1 cellular context compared by ENCODE assay signal in the genomic region with DNA sequence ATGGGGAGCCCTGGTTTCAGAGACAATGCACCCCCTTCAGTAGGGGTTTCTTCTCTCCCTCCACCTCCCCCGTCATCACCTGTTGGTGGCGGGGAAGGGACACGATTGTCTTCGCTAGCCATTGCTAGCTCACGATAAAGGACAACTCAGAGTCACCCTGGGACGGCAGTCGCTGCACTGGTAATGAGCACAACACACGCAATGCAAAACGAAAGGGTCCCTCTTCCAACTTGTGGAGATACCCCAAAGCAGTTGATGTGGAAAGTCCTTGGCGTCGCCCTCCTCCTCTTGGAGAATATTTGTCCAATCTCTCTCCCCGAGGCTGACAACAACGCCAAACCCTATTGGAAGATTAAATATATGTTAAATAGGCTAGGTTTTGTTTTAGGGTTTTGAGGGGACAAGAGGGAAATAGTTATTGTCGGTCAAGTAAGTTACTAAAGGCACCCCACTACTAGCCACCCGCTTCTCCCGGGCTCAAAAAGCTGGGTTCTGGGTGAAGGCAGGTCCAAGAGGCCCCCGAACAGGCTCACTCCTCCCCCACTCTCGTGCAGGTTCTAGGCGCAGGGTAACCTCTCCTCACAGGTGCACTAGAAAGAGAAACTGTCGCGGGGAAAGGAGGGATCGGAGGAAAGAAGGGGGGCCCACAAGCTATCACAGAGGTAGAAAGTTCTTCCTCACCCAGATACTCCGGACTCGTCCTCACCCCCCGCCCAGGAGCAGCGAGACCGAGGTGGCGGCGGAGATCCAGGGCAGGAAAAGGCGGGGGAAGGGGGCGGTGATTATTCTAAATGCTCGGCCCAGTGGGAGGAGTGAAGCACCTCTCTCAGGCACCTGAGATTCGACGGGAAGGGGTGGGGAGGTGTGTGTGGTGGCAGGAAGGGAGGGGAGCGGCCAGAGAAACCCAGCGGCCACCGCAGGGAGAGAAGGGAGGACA.
A peak's percentile ranks its signal among the peaks of the same experiment; 100 is the strongest.
TF ChIP-seq lines count a peak whose summit lies in the region.

A gene with protein sequence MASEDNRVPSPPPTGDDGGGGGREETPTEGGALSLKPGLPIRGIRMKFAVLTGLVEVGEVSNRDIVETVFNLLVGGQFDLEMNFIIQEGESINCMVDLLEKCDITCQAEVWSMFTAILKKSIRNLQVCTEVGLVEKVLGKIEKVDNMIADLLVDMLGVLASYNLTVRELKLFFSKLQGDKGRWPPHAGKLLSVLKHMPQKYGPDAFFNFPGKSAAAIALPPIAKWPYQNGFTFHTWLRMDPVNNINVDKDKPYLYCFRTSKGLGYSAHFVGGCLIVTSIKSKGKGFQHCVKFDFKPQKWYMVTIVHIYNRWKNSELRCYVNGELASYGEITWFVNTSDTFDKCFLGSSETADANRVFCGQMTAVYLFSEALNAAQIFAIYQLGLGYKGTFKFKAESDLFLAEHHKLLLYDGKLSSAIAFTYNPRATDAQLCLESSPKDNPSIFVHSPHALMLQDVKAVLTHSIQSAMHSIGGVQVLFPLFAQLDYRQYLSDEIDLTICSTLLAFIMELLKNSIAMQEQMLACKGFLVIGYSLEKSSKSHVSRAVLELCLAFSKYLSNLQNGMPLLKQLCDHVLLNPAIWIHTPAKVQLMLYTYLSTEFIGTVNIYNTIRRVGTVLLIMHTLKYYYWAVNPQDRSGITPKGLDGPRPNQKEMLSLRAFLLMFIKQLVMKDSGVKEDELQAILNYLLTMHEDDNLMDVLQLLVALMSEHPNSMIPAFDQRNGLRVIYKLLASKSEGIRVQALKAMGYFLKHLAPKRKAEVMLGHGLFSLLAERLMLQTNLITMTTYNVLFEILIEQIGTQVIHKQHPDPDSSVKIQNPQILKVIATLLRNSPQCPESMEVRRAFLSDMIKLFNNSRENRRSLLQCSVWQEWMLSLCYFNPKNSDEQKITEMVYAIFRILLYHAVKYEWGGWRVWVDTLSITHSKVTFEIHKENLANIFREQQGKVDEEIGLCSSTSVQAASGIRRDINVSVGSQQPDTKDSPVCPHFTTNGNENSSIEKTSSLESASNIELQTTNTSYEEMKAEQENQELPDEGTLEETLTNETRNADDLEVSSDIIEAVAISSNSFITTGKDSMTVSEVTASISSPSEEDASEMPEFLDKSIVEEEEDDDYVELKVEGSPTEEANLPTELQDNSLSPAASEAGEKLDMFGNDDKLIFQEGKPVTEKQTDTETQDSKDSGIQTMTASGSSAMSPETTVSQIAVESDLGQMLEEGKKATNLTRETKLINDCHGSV (N-terminal part only) (minus strand): TSS at position 764 of the 937 bp plus-strand sequence. CDS start 642 bp downstream, at position 122.

TF ChIP-seq in HepG2, 621 proteins besides CTCF, POLR2A, EP300 and RAD21 (continued from another document and continues in another):
- TF ChIP-seq, protein P1, sequence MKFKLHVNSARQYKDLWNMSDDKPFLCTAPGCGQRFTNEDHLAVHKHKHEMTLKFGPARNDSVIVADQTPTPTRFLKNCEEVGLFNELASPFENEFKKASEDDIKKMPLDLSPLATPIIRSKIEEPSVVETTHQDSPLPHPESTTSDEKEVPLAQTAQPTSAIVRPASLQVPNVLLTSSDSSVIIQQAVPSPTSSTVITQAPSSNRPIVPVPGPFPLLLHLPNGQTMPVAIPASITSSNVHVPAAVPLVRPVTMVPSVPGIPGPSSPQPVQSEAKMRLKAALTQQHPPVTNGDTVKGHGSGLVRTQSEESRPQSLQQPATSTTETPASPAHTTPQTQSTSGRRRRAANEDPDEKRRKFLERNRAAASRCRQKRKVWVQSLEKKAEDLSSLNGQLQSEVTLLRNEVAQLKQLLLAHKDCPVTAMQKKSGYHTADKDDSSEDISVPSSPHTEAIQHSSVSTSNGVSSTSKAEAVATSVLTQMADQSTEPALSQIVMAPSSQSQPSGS (CRISPR knock-in tag; IDR thresholded peaks at IDR 0.05), result 0 out of 2 replicates have a peak, but pooled peaks have one; percentile 8
- TF ChIP-seq CHCHD3 (CRISPR knock-in tag; IDR thresholded peaks at IDR 0.05) (no peak), RARG (CRISPR knock-in tag; IDR thresholded peaks at IDR 0.05; ENCODE audit: low read depth) (no peak), TMF1 (CRISPR knock-in tag; IDR thresholded peaks at IDR 0.05; ENCODE audit: low read depth) (no peak), ZMAT3 (CRISPR knock-in tag; conservative IDR thresholded peaks at IDR 0.05) (no peak), ZNF205 (CRISPR knock-in tag; IDR thresholded peaks at IDR 0.05) (no peak), MED13 (CRISPR knock-in tag; IDR thresholded peaks at IDR 0.05) (no peak), PRPF4 (IDR thresholded peaks at IDR 0.05; ENCODE audit: low read depth, low read length, poor library complexity, severe bottlenecking) (no peak), KMT2B (CRISPR knock-in tag; IDR thresholded peaks at IDR 0.05) (peak; percentile 14), ZNF496 (CRISPR knock-in tag; IDR thresholded peaks at IDR 0.05; ENCODE audit: insufficient replicate concordance) (no peak), REXO4 (CRISPR knock-in tag; IDR thresholded peaks at IDR 0.05; ENCODE audit: borderline replicate concordance) (no peak), ZNF234 (CRISPR knock-in tag; conservative IDR thresholded peaks at IDR 0.05) (no peak), ZNF619 (CRISPR knock-in tag; IDR thresholded peaks at IDR 0.05) (no peak), RXRB (CRISPR knock-in tag; IDR thresholded peaks at IDR 0.05; ENCODE audit: borderline replicate concordance) (no peak)
- TF ChIP-seq, protein P2, sequence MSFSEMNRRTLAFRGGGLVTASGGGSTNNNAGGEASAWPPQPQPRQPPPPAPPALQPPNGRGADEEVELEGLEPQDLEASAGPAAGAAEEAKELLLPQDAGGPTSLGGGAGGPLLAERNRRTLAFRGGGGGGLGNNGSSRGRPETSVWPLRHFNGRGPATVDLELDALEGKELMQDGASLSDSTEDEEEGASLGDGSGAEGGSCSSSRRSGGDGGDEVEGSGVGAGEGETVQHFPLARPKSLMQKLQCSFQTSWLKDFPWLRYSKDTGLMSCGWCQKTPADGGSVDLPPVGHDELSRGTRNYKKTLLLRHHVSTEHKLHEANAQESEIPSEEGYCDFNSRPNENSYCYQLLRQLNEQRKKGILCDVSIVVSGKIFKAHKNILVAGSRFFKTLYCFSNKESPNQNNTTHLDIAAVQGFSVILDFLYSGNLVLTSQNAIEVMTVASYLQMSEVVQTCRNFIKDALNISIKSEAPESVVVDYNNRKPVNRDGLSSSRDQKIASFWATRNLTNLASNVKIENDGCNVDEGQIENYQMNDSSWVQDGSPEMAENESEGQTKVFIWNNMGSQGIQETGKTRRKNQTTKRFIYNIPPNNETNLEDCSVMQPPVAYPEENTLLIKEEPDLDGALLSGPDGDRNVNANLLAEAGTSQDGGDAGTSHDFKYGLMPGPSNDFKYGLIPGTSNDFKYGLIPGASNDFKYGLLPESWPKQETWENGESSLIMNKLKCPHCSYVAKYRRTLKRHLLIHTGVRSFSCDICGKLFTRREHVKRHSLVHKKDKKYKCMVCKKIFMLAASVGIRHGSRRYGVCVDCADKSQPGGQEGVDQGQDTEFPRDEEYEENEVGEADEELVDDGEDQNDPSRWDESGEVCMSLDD (CRISPR knock-in tag; IDR thresholded peaks at IDR 0.05; ENCODE audit: borderline replicate concordance), result peak; percentile 45; the same call in 1 of the 2 replicates
- TF ChIP-seq, protein P3, sequence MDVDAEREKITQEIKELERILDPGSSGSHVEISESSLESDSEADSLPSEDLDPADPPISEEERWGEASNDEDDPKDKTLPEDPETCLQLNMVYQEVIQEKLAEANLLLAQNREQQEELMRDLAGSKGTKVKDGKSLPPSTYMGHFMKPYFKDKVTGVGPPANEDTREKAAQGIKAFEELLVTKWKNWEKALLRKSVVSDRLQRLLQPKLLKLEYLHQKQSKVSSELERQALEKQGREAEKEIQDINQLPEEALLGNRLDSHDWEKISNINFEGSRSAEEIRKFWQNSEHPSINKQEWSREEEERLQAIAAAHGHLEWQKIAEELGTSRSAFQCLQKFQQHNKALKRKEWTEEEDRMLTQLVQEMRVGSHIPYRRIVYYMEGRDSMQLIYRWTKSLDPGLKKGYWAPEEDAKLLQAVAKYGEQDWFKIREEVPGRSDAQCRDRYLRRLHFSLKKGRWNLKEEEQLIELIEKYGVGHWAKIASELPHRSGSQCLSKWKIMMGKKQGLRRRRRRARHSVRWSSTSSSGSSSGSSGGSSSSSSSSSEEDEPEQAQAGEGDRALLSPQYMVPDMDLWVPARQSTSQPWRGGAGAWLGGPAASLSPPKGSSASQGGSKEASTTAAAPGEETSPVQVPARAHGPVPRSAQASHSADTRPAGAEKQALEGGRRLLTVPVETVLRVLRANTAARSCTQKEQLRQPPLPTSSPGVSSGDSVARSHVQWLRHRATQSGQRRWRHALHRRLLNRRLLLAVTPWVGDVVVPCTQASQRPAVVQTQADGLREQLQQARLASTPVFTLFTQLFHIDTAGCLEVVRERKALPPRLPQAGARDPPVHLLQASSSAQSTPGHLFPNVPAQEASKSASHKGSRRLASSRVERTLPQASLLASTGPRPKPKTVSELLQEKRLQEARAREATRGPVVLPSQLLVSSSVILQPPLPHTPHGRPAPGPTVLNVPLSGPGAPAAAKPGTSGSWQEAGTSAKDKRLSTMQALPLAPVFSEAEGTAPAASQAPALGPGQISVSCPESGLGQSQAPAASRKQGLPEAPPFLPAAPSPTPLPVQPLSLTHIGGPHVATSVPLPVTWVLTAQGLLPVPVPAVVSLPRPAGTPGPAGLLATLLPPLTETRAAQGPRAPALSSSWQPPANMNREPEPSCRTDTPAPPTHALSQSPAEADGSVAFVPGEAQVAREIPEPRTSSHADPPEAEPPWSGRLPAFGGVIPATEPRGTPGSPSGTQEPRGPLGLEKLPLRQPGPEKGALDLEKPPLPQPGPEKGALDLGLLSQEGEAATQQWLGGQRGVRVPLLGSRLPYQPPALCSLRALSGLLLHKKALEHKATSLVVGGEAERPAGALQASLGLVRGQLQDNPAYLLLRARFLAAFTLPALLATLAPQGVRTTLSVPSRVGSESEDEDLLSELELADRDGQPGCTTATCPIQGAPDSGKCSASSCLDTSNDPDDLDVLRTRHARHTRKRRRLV (CRISPR knock-in tag; IDR thresholded peaks at IDR 0.05), result no peak; the same call in 1 of the 2 replicates
- TF ChIP-seq, protein P4, sequence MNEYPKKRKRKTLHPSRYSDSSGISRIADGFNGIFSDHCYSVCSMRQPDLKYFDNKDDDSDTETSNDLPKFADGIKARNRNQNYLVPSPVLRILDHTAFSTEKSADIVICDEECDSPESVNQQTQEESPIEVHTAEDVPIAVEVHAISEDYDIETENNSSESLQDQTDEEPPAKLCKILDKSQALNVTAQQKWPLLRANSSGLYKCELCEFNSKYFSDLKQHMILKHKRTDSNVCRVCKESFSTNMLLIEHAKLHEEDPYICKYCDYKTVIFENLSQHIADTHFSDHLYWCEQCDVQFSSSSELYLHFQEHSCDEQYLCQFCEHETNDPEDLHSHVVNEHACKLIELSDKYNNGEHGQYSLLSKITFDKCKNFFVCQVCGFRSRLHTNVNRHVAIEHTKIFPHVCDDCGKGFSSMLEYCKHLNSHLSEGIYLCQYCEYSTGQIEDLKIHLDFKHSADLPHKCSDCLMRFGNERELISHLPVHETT (CRISPR knock-in tag; conservative IDR thresholded peaks at IDR 0.05), result no peak
- TF ChIP-seq, protein P5, sequence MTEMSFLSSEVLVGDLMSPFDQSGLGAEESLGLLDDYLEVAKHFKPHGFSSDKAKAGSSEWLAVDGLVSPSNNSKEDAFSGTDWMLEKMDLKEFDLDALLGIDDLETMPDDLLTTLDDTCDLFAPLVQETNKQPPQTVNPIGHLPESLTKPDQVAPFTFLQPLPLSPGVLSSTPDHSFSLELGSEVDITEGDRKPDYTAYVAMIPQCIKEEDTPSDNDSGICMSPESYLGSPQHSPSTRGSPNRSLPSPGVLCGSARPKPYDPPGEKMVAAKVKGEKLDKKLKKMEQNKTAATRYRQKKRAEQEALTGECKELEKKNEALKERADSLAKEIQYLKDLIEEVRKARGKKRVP (CRISPR knock-in tag; IDR thresholded peaks at IDR 0.05), result 0 out of 4 replicates have a peak, but pooled peaks of 1 of the 2 experiments have one; percentile 25
- TF ChIP-seq, protein P6, sequence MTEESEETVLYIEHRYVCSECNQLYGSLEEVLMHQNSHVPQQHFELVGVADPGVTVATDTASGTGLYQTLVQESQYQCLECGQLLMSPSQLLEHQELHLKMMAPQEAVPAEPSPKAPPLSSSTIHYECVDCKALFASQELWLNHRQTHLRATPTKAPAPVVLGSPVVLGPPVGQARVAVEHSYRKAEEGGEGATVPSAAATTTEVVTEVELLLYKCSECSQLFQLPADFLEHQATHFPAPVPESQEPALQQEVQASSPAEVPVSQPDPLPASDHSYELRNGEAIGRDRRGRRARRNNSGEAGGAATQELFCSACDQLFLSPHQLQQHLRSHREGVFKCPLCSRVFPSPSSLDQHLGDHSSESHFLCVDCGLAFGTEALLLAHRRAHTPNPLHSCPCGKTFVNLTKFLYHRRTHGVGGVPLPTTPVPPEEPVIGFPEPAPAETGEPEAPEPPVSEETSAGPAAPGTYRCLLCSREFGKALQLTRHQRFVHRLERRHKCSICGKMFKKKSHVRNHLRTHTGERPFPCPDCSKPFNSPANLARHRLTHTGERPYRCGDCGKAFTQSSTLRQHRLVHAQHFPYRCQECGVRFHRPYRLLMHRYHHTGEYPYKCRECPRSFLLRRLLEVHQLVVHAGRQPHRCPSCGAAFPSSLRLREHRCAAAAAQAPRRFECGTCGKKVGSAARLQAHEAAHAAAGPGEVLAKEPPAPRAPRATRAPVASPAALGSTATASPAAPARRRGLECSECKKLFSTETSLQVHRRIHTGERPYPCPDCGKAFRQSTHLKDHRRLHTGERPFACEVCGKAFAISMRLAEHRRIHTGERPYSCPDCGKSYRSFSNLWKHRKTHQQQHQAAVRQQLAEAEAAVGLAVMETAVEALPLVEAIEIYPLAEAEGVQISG (CRISPR knock-in tag; IDR thresholded peaks at IDR 0.05), result no peak
- TF ChIP-seq, protein P7, sequence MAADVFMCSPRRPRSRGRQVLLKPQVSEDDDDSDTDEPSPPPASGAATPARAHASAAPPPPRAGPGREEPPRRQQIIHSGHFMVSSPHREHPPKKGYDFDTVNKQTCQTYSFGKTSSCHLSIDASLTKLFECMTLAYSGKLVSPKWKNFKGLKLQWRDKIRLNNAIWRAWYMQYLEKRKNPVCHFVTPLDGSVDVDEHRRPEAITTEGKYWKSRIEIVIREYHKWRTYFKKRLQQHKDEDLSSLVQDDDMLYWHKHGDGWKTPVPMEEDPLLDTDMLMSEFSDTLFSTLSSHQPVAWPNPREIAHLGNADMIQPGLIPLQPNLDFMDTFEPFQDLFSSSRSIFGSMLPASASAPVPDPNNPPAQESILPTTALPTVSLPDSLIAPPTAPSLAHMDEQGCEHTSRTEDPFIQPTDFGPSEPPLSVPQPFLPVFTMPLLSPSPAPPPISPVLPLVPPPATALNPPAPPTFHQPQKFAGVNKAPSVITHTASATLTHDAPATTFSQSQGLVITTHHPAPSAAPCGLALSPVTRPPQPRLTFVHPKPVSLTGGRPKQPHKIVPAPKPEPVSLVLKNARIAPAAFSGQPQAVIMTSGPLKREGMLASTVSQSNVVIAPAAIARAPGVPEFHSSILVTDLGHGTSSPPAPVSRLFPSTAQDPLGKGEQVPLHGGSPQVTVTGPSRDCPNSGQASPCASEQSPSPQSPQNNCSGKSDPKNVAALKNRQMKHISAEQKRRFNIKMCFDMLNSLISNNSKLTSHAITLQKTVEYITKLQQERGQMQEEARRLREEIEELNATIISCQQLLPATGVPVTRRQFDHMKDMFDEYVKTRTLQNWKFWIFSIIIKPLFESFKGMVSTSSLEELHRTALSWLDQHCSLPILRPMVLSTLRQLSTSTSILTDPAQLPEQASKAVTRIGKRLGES (CRISPR knock-in tag; IDR thresholded peaks at IDR 0.05; ENCODE audit: borderline replicate concordance), result no peak
- TF ChIP-seq, protein P8, sequence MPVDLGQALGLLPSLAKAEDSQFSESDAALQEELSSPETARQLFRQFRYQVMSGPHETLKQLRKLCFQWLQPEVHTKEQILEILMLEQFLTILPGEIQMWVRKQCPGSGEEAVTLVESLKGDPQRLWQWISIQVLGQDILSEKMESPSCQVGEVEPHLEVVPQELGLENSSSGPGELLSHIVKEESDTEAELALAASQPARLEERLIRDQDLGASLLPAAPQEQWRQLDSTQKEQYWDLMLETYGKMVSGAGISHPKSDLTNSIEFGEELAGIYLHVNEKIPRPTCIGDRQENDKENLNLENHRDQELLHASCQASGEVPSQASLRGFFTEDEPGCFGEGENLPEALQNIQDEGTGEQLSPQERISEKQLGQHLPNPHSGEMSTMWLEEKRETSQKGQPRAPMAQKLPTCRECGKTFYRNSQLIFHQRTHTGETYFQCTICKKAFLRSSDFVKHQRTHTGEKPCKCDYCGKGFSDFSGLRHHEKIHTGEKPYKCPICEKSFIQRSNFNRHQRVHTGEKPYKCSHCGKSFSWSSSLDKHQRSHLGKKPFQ (CRISPR knock-in tag; IDR thresholded peaks at IDR 0.05; ENCODE audit: insufficient replicate concordance), result no peak
